In genomic region chr2:203887680-203888079, GRCh38 we compare ENCODE assay signal across 19 cellular contexts. TPM values are rescaled to one million over a fixed set of nuclear protein-coding genes. Genes with fewer than 3 reads are reported as not detected.
DNase-seq lines count a peak whose midpoint lies in the region; ATAC-seq lines count a peak whose summit lies in the region.
"Had no signal": no experiment of that assay in that cellular context is flagged by ENCODE, and none has a peak within 500 bp of the region (broad histone marks: within the 10 kb centered on the region; RNA-seq: fewer than 3 reads in every experiment).

No MANE protein-coding gene starts in this region.

- H3K4me3 ChIP-seq in H7 (ENCODE audit: insufficient read depth, low read depth, low read length), result no peak overlapping the region
- H3K4me3 ChIP-seq: BLaER1 treated with 17β-estradiol and CSF1 and Interleukin-3, amounts not matched to agents 10 nM and 100 nM; K562; transverse colon had no signal

- no peaks in the 10 kb centered on the region for H3K27me3 Mint-ChIP-seq in activated T-helper 2 cell treated with anti-CD3 and anti-CD28 coated beads, Interferon-gamma antibody, Interleukin-2, Interleukin-4, amounts not matched to agents 10 μg/mL and 5 μg/mL and 100 μg/mL, durations not matched to agents 14 hours and 24 hours and 36 hours (ENCODE audit: low read depth)
- peaks cover 33 to 36% of the 10 kb centered on the region in 2 donors for H3K27me3 Mint-ChIP-seq in stimulated activated naive B cell treated with anti-CD40 and anti-IgM and Interleukin-4, amounts not matched to agents 10 μg/mL and 1 μg/mL and 100 μg/mL, for 72 hours
- H3K27me3 Mint-ChIP-seq: activated naive CD8-positive, alpha-beta T cell treated with anti-CD3 and anti-CD28 coated beads for 36 hours had no signal

- H3K27me3 ChIP-seq in H7 (ENCODE audit: control insufficient read depth, insufficient read depth, low read length), result no peaks in the 10 kb centered on the region
- H3K27me3 ChIP-seq: BLaER1 treated with 17β-estradiol and CSF1 and Interleukin-3, amounts not matched to agents 10 nM and 100 nM; transverse colon had no signal

- H3K4me3 Mint-ChIP-seq in activated T-helper 2 cell treated with anti-CD3 and anti-CD28 coated beads, Interferon-gamma antibody, Interleukin-2, Interleukin-4, amounts not matched to agents 10 μg/mL and 5 μg/mL and 100 μg/mL, durations not matched to agents 14 hours and 24 hours and 36 hours (ENCODE audit: low read depth), result no peak overlapping the region
- no peak overlapping the region for H3K4me3 Mint-ChIP-seq in stimulated activated naive B cell treated with anti-CD40 and anti-IgM and Interleukin-4, amounts not matched to agents 10 μg/mL and 1 μg/mL and 100 μg/mL, for 72 hours
- H3K4me3 Mint-ChIP-seq: activated B cell treated with CpG ODN at 0.5 μM for 24 hours; activated naive CD8-positive, alpha-beta T cell treated with anti-CD3 and anti-CD28 coated beads for 36 hours; memory B cell had no signal

- H3K27ac Mint-ChIP-seq in activated T-helper 2 cell treated with anti-CD3 and anti-CD28 coated beads, Interferon-gamma antibody, Interleukin-2, Interleukin-4, amounts not matched to agents 10 μg/mL and 5 μg/mL and 100 μg/mL, durations not matched to agents 14 hours and 24 hours and 36 hours, result peak overlapping the region; percentile 54
- no peak overlapping the region for H3K27ac Mint-ChIP-seq in stimulated activated naive B cell treated with anti-CD40 and anti-IgM and Interleukin-4, amounts not matched to agents 10 μg/mL and 1 μg/mL and 100 μg/mL, for 72 hours
- H3K27ac Mint-ChIP-seq: activated B cell treated with CpG ODN at 0.5 μM for 24 hours; activated naive CD8-positive, alpha-beta T cell treated with anti-CD3 and anti-CD28 coated beads for 36 hours; memory B cell had no signal

- intact Hi-C loops in activated T-helper 2 cell treated with anti-CD3 and anti-CD28 coated beads, Interferon-gamma antibody, Interleukin-2, Interleukin-4, amounts not matched to agents 10 μg/mL and 5 μg/mL and 100 μg/mL, durations not matched to agents 14 hours and 24 hours and 36 hours (cut with micrococcal nuclease), result loop anchor here (1.0 to 2.0 kb wide), 3 partner anchors 23 to 131 kb away; no protein-coding TSS in a partner anchor

- no peak for ATAC-seq in stimulated activated naive B cell treated with anti-CD40 and anti-IgM and Interleukin-4, amounts not matched to agents 10 μg/mL and 1 μg/mL and 100 μg/mL, for 72 hours (replicated peaks)
- ATAC-seq in GM18868 (IDR thresholded peaks at IDR 0.05; ENCODE audit: unreplicated experiment), result no peak
- ATAC-seq: K562, Panc1 had no signal

- no peaks in the 10 kb centered on the region for H3K36me3 ChIP-seq in H7 (replicated peaks; ENCODE audit: control insufficient read depth, insufficient read depth, low read length)
- H3K36me3 ChIP-seq: BLaER1 treated with 17β-estradiol and CSF1 and Interleukin-3, amounts not matched to agents 10 nM and 100 nM; transverse colon had no signal

- DNase-seq in COR-L47 (lab: John Stamatoyannopoulos, UW) (peak; percentile 63), NCI-H2029 (lab: John Stamatoyannopoulos, UW) (peak; percentile 31), inferior parietal cortex (ENCODE audit: extremely low spot score) (peak; percentile 75), H7 (no peak)
- no peak for DNase-seq in activated T-helper 2 cell treated with anti-CD3 and anti-CD28 coated beads, Interferon-gamma antibody, Interleukin-2, Interleukin-4, amounts not matched to agents 10 μg/mL and 5 μg/mL and 100 μg/mL, durations not matched to agents 14 hours and 24 hours and 36 hours (ENCODE audit: low spot score)
- no peak for DNase-seq in stimulated activated naive B cell treated with anti-CD40 and anti-IgM and Interleukin-4, amounts not matched to agents 10 μg/mL and 1 μg/mL and 100 μg/mL, for 72 hours
- DNase-seq: activated B cell treated with CpG ODN at 0.5 μM for 24 hours; activated naive CD8-positive, alpha-beta T cell treated with anti-CD3 and anti-CD28 coated beads for 36 hours; central memory CD4-positive, alpha-beta T cell; DMS79 treated with DMSO at 0.1 percent for 48 hours; NCI-H146; NCI-H524 treated with DMSO at 0.1 percent for 48 hours; SW 1271; transverse colon had no signal

- H3K36me3 Mint-ChIP-seq in activated T-helper 2 cell treated with anti-CD3 and anti-CD28 coated beads, Interferon-gamma antibody, Interleukin-2, Interleukin-4, amounts not matched to agents 10 μg/mL and 5 μg/mL and 100 μg/mL, durations not matched to agents 14 hours and 24 hours and 36 hours (ENCODE audit: low read depth), result peaks cover 9% of the 10 kb centered on the region
- peaks cover 2 to 5% of the 10 kb centered on the region in 2 donors for H3K36me3 Mint-ChIP-seq in stimulated activated naive B cell treated with anti-CD40 and anti-IgM and Interleukin-4, amounts not matched to agents 10 μg/mL and 1 μg/mL and 100 μg/mL, for 72 hours
- H3K36me3 Mint-ChIP-seq: memory B cell had no signal

- peaks cover 67% of the 10 kb centered on the region for H3K4me1 Mint-ChIP-seq in activated T-helper 2 cell treated with anti-CD3 and anti-CD28 coated beads, Interferon-gamma antibody, Interleukin-2, Interleukin-4, amounts not matched to agents 10 μg/mL and 5 μg/mL and 100 μg/mL, durations not matched to agents 14 hours and 24 hours and 36 hours (ENCODE audit: low read depth)
- H3K4me1 Mint-ChIP-seq in stimulated activated naive B cell treated with anti-CD40 and anti-IgM and Interleukin-4, amounts not matched to agents 10 μg/mL and 1 μg/mL and 100 μg/mL, for 72 hours, result peaks cover 10 to 16% of the 10 kb centered on the region in 2 donors
- H3K4me1 Mint-ChIP-seq: activated B cell treated with CpG ODN at 0.5 μM for 24 hours, memory B cell had no signal

- H3K9me3 Mint-ChIP-seq in activated T-helper 2 cell treated with anti-CD3 and anti-CD28 coated beads, Interferon-gamma antibody, Interleukin-2, Interleukin-4, amounts not matched to agents 10 μg/mL and 5 μg/mL and 100 μg/mL, durations not matched to agents 14 hours and 24 hours and 36 hours, result no peaks in the 10 kb centered on the region
- H3K9me3 Mint-ChIP-seq in stimulated activated naive B cell treated with anti-CD40 and anti-IgM and Interleukin-4, amounts not matched to agents 10 μg/mL and 1 μg/mL and 100 μg/mL, for 72 hours, result peaks cover 1 to 4% of the 10 kb centered on the region in 2 donors
- H3K9me3 Mint-ChIP-seq: activated B cell treated with CpG ODN at 0.5 μM for 24 hours, memory B cell had no signal

RNA-seq across cellular contexts. Expression of gene CTLA4, which starts 20.1 kb away (rescaled TPM):
- 166 and 180 TPM in 2 replicates for total RNA-seq in activated T-helper 2 cell treated with anti-CD3 and anti-CD28 coated beads, Interferon-gamma antibody, Interleukin-2, Interleukin-4, amounts not matched to agents 10 μg/mL and 5 μg/mL and 100 μg/mL, durations not matched to agents 14 hours and 24 hours and 36 hours
- not detected in 2 replicates for total RNA-seq in H7 (2014; rRNA removed; shearing (Covaris generic))

RNA-seq across cellular contexts. Expression of gene ICOS, which starts 48.9 kb away (rescaled TPM):
- total RNA-seq in activated T-helper 2 cell treated with anti-CD3 and anti-CD28 coated beads, Interferon-gamma antibody, Interleukin-2, Interleukin-4, amounts not matched to agents 10 μg/mL and 5 μg/mL and 100 μg/mL, durations not matched to agents 14 hours and 24 hours and 36 hours, result 76.2 and 78.7 TPM in 2 replicates
- total RNA-seq in H7 (2014; rRNA removed; shearing (Covaris generic)), result not detected in 2 replicates
- total RNA-seq: activated B cell treated with CpG ODN at 0.5 μM for 24 hours, K562 had no signal

Comparison
In these comparisons a context has a peak if more than half of its experiments do, and no peak if none do; other contexts are left out.
1. DNase-seq: peak in COR-L47 (single experiment), NCI-H2029 (single experiment) and inferior parietal cortex (single experiment); none in activated T-helper 2 cell treated with anti-CD3 and anti-CD28 coated beads, Interferon-gamma antibody, Interleukin-2, Interleukin-4, amounts not matched to agents 10 μg/mL and 5 μg/mL and 100 μg/mL, durations not matched to agents 14 hours and 24 hours and 36 hours (single experiment), stimulated activated naive B cell treated with anti-CD40 and anti-IgM and Interleukin-4, amounts not matched to agents 10 μg/mL and 1 μg/mL and 100 μg/mL, for 72 hours (single experiment) and H7 (single experiment).
2. RNA of gene CTLA4, which starts 20.1 kb away (total RNA-seq): 166 to 180 TPM in activated T-helper 2 cell treated with anti-CD3 and anti-CD28 coated beads, Interferon-gamma antibody, Interleukin-2, Interleukin-4, amounts not matched to agents 10 μg/mL and 5 μg/mL and 100 μg/mL, durations not matched to agents 14 hours and 24 hours and 36 hours; not detected in H7; every median in the first group is over 100 times any median in the second.
3. RNA of gene ICOS, which starts 48.9 kb away (total RNA-seq): 76.2 to 78.7 TPM in activated T-helper 2 cell treated with anti-CD3 and anti-CD28 coated beads, Interferon-gamma antibody, Interleukin-2, Interleukin-4, amounts not matched to agents 10 μg/mL and 5 μg/mL and 100 μg/mL, durations not matched to agents 14 hours and 24 hours and 36 hours; not detected in H7; every median in the first group is over 10 times any median in the second.